13 cellular contexts compared by ENCODE assay signal in the genomic region with DNA sequence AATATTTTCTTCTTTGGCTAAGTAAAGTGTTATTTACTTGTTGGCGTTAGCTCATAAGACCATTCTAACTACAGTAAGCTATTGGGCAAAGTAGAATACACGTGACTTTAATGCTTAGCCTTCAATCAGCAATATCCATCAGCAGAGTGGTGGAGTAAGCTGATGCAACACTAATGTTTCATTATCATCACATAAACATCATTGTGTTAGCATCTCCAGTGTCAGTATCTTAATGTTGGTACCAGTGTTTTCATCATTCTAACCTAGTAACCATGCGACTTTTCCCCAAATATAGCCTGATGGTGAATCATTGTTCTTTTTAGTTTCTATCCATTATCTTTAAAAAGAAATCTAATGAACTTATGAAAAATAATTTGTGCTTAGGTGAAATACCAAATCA. TPM values are rescaled to one million over a fixed set of nuclear protein-coding genes. Genes with fewer than 3 reads are reported as not detected.
A peak's percentile ranks its signal among the peaks of the same experiment; 100 is the strongest.
DNase-seq lines count a peak whose midpoint lies in the region; ATAC-seq, FAIRE-seq and TF ChIP-seq lines count a peak whose summit lies in the region.
"Had no signal": no experiment of that assay in that cellular context is flagged by ENCODE, and none has a peak within 500 bp of the region (broad histone marks: within the 10 kb centered on the region; RNA-seq: fewer than 3 reads in every experiment).

No MANE protein-coding gene starts in this region.

- TF ChIP-seq CTCF in A549 (IDR thresholded peaks at IDR 0.05) (no peak), brain microvascular endothelial cell (IDR thresholded peaks at IDR 0.05; ENCODE audit: low read depth, low read length, missing control alignments) (no peak), lower lobe of right lung (IDR thresholded peaks at IDR 0.05) (no peak)

- POLR2A ChIA-PET in A549 (lab: Yijun Ruan, JAX): no interaction called here

- no peak for TF ChIP-seq RAD21 in A549 (conservative IDR thresholded peaks at IDR 0.05 in 1 of 2, IDR thresholded peaks at IDR 0.05 in 1 of 2)

- CTCF ChIA-PET in A549 (lab: Yijun Ruan, JAX): no interaction called here

- no peaks in the 10 kb centered on the region for H3K27me3 ChIP-seq in brain microvascular endothelial cell (replicated peaks)
- no peaks in the 10 kb centered on the region for H3K27me3 ChIP-seq in lower lobe of right lung (ENCODE audit: low read depth)
- H3K27me3 ChIP-seq: thyroid gland had no signal

- H3K4me3 ChIP-seq in A549: no peak overlapping the region
- H3K4me3 ChIP-seq in brain microvascular endothelial cell (ENCODE audit: low read depth, low read length): no peak overlapping the region
- no peak overlapping the region for H3K4me3 ChIP-seq in lower lobe of right lung
- H3K4me3 ChIP-seq: thyroid gland had no signal

- 70% methylated on average over 3 of the region's 3 CpGs for WGBS in A549 (ENCODE audit: missing lambda C conversion rate)

- in situ Hi-C loops in brain microvascular endothelial cell (cut with HindIII; ENCODE audit: low pct_ligation_motif_present, low sequenced_read_pairs): no loop called here

- H3K27ac ChIP-seq in A549 (peak overlapping the region; percentile 52 to 63; a peak in 3 of 6 replicates), brain microvascular endothelial cell (peak overlapping the region; percentile 69), lower lobe of right lung (no peak overlapping the region)
- H3K27ac ChIP-seq: thyroid gland had no signal

- intact Hi-C loops in lower lobe of right lung (cut with DNase I): no loop called here

- no peak for TF ChIP-seq POLR2A in A549 (IDR thresholded peaks at IDR 0.05; ENCODE audit: low read length)

- no peak for FAIRE-seq in A549 (lab: Jason Lieb, UNC)

- TF ChIP-seq EP300 in A549 (IDR thresholded peaks at IDR 0.05): no peak

- H3K9me3 ChIP-seq in A549 (no peaks in the 10 kb centered on the region), lower lobe of right lung (no peaks in the 10 kb centered on the region)
- H3K9me3 ChIP-seq: thyroid gland had no signal

- no peak for ATAC-seq in A549
- ATAC-seq in lower lobe of right lung: no peak

- H3K36me3 ChIP-seq in brain microvascular endothelial cell (replicated peaks) (no peaks in the 10 kb centered on the region), lower lobe of right lung (no peaks in the 10 kb centered on the region)
- H3K36me3 ChIP-seq: thyroid gland had no signal

- H3K4me2 ChIP-seq in A549: peak overlapping the region; percentile 42; the same call in 2 of the 3 replicates

- H3K4me1 ChIP-seq in A549 (peaks cover 19% of the 10 kb centered on the region), lower lobe of right lung (no peaks in the 10 kb centered on the region)
- H3K4me1 ChIP-seq: thyroid gland had no signal

- DNase-seq in A549 (ENCODE audit: low read depth in 1 of 2, low spot score in 1 of 2) (no peak), HT1080 (ENCODE audit: low read depth) (peak; percentile 0), brain microvascular endothelial cell (peak; percentile 7), iris pigment epithelial cell (ENCODE audit: low read depth) (peak; percentile 55), T1000 (lab: John Stamatoyannopoulos, UW) (no peak), DMS79 (lab: John Stamatoyannopoulos, UW) (no peak), lower lobe of right lung (no peak), ureter (ENCODE audit: low spot score) (no peak)
- DNase-seq: cerebellar nuclear complex; nucleus accumbens; SIG-M5; stimulated activated CD4-positive, alpha-beta T cell treated with anti-CD3 and anti-CD28 coated beads, Interleukin-15, amount 100 ng/mL, for 24 hours; thyroid gland had no signal

TF ChIP-seq in A549, 52 proteins besides CTCF, POLR2A, EP300 and RAD21:
- TF ChIP-seq POLR2AphosphoS2 (conservative IDR thresholded peaks at IDR 0.05; ENCODE audit: low read length) (no peak), HOXA7 (CRISPR knock-in tag; IDR thresholded peaks at IDR 0.05) (no peak), SMC3 (IDR thresholded peaks at IDR 0.05) (no peak), MYC (IDR thresholded peaks at IDR 0.05; ENCODE audit: borderline replicate concordance, low read length) (no peak), RFX5 (IDR thresholded peaks at IDR 0.05) (no peak), CEBPB (IDR thresholded peaks at IDR 0.05) (no peak), MAZ (IDR thresholded peaks at IDR 0.05; ENCODE audit: borderline replicate concordance, low read depth, low read length) (no peak), HDAC2 (IDR thresholded peaks at IDR 0.05) (no peak), FOSL2 (IDR thresholded peaks at IDR 0.05) (no peak), FOSL2 (CRISPR knock-in tag; IDR thresholded peaks at IDR 0.05) (no peak), HEYL (CRISPR knock-in tag; IDR thresholded peaks at IDR 0.05) (no peak), TP53 (CRISPR knock-in tag; IDR thresholded peaks at IDR 0.05) (no peak), PHF8 (IDR thresholded peaks at IDR 0.05; ENCODE audit: borderline replicate concordance, low read depth) (no peak), CHD4 (IDR thresholded peaks at IDR 0.05; ENCODE audit: borderline replicate concordance) (no peak)
- TF ChIP-seq, protein P1, sequence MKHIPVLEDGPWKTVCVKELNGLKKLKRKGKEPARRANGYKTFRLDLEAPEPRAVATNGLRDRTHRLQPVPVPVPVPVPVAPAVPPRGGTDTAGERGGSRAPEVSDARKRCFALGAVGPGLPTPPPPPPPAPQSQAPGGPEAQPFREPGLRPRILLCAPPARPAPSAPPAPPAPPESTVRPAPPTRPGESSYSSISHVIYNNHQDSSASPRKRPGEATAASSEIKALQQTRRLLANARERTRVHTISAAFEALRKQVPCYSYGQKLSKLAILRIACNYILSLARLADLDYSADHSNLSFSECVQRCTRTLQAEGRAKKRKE (CRISPR knock-in tag; IDR thresholded peaks at IDR 0.05; ENCODE audit: low read depth): no peak
- TF ChIP-seq, protein P2, sequence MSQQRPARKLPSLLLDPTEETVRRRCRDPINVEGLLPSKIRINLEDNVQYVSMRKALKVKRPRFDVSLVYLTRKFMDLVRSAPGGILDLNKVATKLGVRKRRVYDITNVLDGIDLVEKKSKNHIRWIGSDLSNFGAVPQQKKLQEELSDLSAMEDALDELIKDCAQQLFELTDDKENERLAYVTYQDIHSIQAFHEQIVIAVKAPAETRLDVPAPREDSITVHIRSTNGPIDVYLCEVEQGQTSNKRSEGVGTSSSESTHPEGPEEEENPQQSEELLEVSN (IDR thresholded peaks at IDR 0.05; ENCODE audit: borderline replicate concordance, low read depth): no peak

RNA-seq across cellular contexts. Expression of a gene that starts 48.5 kb away (rescaled TPM):
- polyA plus RNA-seq in A549 (2011; rRNA removed) (10.7 and 14.1 TPM in 2 replicates), A549 (2017; fragmentation: RNase III; extraction: RNeasy Plus Mini Kit Qiagen cat#74134 plus additional on column Dnase treatment) (10.3 to 11.6 TPM (median 10.3 TPM) in 3 replicates)
- polyA plus RNA-seq in A549 (2012; cell fraction: cytosol; rRNA removed): 2.3 and 2.4 TPM in 2 replicates
- polyA plus RNA-seq in A549 (2012; cell fraction: nucleus; rRNA removed): 1.2 and 2.2 TPM in 2 replicates
- 5.9 and 6.6 TPM in 2 replicates for polyA minus RNA-seq in A549 (2011; rRNA and poly(A)+ RNA removed)
- total RNA-seq in HT1080 (2014; rRNA removed; shearing (Covaris generic)): 6.9 and 11.6 TPM in 2 replicates
- polyA plus RNA-seq in HT1080 (2015; cell fraction: cytosol; rRNA removed): 9.1 and 9.6 TPM in 2 replicates
- polyA plus RNA-seq in HT1080 (2015; cell fraction: nucleus; rRNA removed): 9.4 and 9.5 TPM in 2 replicates
- total RNA-seq in lower lobe of right lung (19.8 TPM), ureter (25.0 TPM)

Comparison
In these comparisons a context has a peak if more than half of its experiments do, and no peak if none do; other contexts are left out.
1. DNase-seq: peak in HT1080 (single experiment), brain microvascular endothelial cell (single experiment) and iris pigment epithelial cell (single experiment); none in A549 (0 of 2), T1000 (single experiment), DMS79 (single experiment), lower lobe of right lung (single experiment) and ureter (single experiment).